ENCODE assay signal across 31 cellular contexts in the genomic region with DNA sequence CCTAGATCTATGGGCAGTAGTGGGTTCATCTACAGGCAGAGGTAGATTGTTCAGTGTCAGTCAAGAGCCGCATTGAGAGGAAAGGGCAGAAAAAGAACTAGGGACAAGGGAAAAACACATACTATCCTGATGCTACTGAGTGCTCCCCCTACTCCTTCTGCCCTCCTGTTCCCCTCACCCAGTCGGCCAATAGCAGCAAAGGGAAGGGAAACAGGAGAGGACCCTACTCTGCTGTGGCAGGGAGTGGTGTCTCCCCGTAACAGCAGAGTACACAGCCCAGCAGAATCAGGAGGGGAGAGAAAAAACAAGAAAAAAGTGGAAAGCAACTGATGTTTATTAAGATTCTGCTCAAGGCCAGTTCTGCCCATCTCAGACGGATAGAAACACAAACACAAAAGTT.
"Had no signal": no experiment of that assay in that cellular context is flagged by ENCODE, and none has a peak within 500 bp of the region (broad histone marks: within the 10 kb centered on the region; RNA-seq: fewer than 3 reads in every experiment).

No MANE protein-coding gene starts in this region.

- DNase-seq: activated CD4-positive, alpha-beta T cell treated with anti-CD3 and anti-CD28 coated beads for 48 hours; activated CD4-positive, alpha-beta T cell treated with anti-CD3 and anti-CD28 coated beads, Interleukin-2, amount 50 U/mL, for 1 hour; activated CD4-positive, alpha-beta T cell treated with anti-CD3 and anti-CD28 coated beads, Interleukin-2, amount 50 U/mL, for 48 hours; activated CD8-positive, alpha-beta memory T cell treated with anti-CD3 and anti-CD28 coated beads, Interleukin-2, amount 10 ng/mL, durations not matched to agents 7 days and 5 days; activated CD8-positive, alpha-beta memory T cell treated with anti-CD3 and anti-CD28 coated beads, Interleukin-2, amount 50 U/mL, for 4 hours; activated CD8-positive, alpha-beta T cell treated with anti-CD3 and anti-CD28 coated beads for 36 hours; activated effector memory CD4-positive, alpha-beta T cell treated with anti-CD3 and anti-CD28 coated beads, Interleukin-2, amount 50 U/mL, for 16 hours; activated naive CD4-positive, alpha-beta T cell treated with anti-CD3 and anti-CD28 coated beads for 36 hours; activated naive CD8-positive, alpha-beta T cell treated with anti-CD3 and anti-CD28 coated beads for 36 hours; activated naive CD8-positive, alpha-beta T cell treated with anti-CD3 and anti-CD28 coated beads, Interleukin-2, amount 50 U/mL, for 24 hours; activated T-cell treated with anti-CD3 and anti-CD28 coated beads, Interleukin-2, amount 50 U/mL, for 1 hour; activated T-cell treated with anti-CD3 and anti-CD28 coated beads, Interleukin-2, amount 50 U/mL, for 48 hours; adrenal gland; amygdala; cortex of kidney; dermis blood vessel endothelial cell; effector CD4-positive, alpha-beta T cell; effector memory CD8-positive, alpha-beta T cell; foreskin keratinocyte; heart right ventricle; T-helper 2 cell had no signal

- H3K4me1 Mint-ChIP-seq: activated naive CD4-positive, alpha-beta T cell treated with anti-CD3 and anti-CD28 coated beads, Interleukin-2, amount 50 U/mL, for 24 hours; activated naive CD8-positive, alpha-beta T cell treated with anti-CD3 and anti-CD28 coated beads for 36 hours; activated naive CD8-positive, alpha-beta T cell treated with anti-CD3 and anti-CD28 coated beads, Interleukin-2, amount 50 U/mL, for 24 hours; central memory CD8-positive, alpha-beta T cell had no signal

- H3K4me3 Mint-ChIP-seq: activated CD8-positive, alpha-beta memory T cell treated with anti-CD3 and anti-CD28 coated beads, Interleukin-2, amount 10 ng/mL, durations not matched to agents 7 days and 5 days; activated CD8-positive, alpha-beta T cell treated with anti-CD3 and anti-CD28 coated beads for 36 hours; activated naive CD4-positive, alpha-beta T cell treated with anti-CD3 and anti-CD28 coated beads for 36 hours; activated naive CD4-positive, alpha-beta T cell treated with anti-CD3 and anti-CD28 coated beads, Interleukin-2, amount 50 U/mL, for 24 hours; activated naive CD8-positive, alpha-beta T cell treated with anti-CD3 and anti-CD28 coated beads for 36 hours; activated naive CD8-positive, alpha-beta T cell treated with anti-CD3 and anti-CD28 coated beads, Interleukin-2, amount 50 U/mL, for 24 hours; activated T-helper 1 cell treated with anti-CD3 and anti-CD28 coated beads, Interleukin-12 subunit alpha, Interleukin-12 subunit beta, Interleukin-2, Interleukin-4 antibody, amounts not matched to agents 30 ng/mL and 10 ng/mL and 1 ng/mL, durations not matched to agents 14 hours and 24 hours and 36 hours; brain; central memory CD8-positive, alpha-beta T cell; effector memory CD8-positive, alpha-beta T cell had no signal

- H3K9me3 Mint-ChIP-seq: activated naive CD8-positive, alpha-beta T cell treated with anti-CD3 and anti-CD28 coated beads for 36 hours had no signal

- H3K27ac Mint-ChIP-seq: activated CD8-positive, alpha-beta memory T cell treated with anti-CD3 and anti-CD28 coated beads, Interleukin-2, amount 10 ng/mL, durations not matched to agents 7 days and 5 days; activated CD8-positive, alpha-beta T cell treated with anti-CD3 and anti-CD28 coated beads for 36 hours; activated naive CD4-positive, alpha-beta T cell treated with anti-CD3 and anti-CD28 coated beads for 36 hours; activated naive CD4-positive, alpha-beta T cell treated with anti-CD3 and anti-CD28 coated beads, Interleukin-2, amount 50 U/mL, for 24 hours; activated naive CD8-positive, alpha-beta T cell treated with anti-CD3 and anti-CD28 coated beads for 36 hours; activated naive CD8-positive, alpha-beta T cell treated with anti-CD3 and anti-CD28 coated beads, Interleukin-2, amount 50 U/mL, for 24 hours; activated T-helper 1 cell treated with anti-CD3 and anti-CD28 coated beads, Interleukin-12 subunit alpha, Interleukin-12 subunit beta, Interleukin-2, Interleukin-4 antibody, amounts not matched to agents 30 ng/mL and 10 ng/mL and 1 ng/mL, durations not matched to agents 14 hours and 24 hours and 36 hours; activated T-helper 2 cell treated with anti-CD3 and anti-CD28 coated beads, Interferon-gamma antibody, Interleukin-2, Interleukin-4, amounts not matched to agents 10 μg/mL and 5 μg/mL and 100 μg/mL, durations not matched to agents 14 hours and 24 hours and 36 hours; brain; effector memory CD8-positive, alpha-beta T cell had no signal

- H3K4me1 ChIP-seq: adrenal gland, ascending aorta, breast epithelium, foreskin keratinocyte, gastroesophageal sphincter had no signal

- H3K36me3 ChIP-seq: adrenal gland, ascending aorta, breast epithelium, cardiac muscle cell, gastroesophageal sphincter, heart right ventricle had no signal

- ATAC-seq: activated CD8-positive, alpha-beta memory T cell treated with anti-CD3 and anti-CD28 coated beads, Interleukin-2, amount 10 ng/mL, durations not matched to agents 7 days and 5 days; activated CD8-positive, alpha-beta T cell treated with anti-CD3 and anti-CD28 coated beads for 36 hours; activated naive CD8-positive, alpha-beta T cell treated with anti-CD3 and anti-CD28 coated beads, Interleukin-2, amount 50 U/mL, for 24 hours; effector memory CD8-positive, alpha-beta T cell; esophagus mucosa; foreskin keratinocyte; gastroesophageal sphincter; heart right ventricle had no signal

- H3K4me3 ChIP-seq: adrenal gland, ascending aorta, breast epithelium, cardiac muscle cell, gastroesophageal sphincter, heart right ventricle had no signal

- H3K27ac ChIP-seq: adrenal gland, ascending aorta, breast epithelium, cardiac muscle cell, foreskin keratinocyte, gastroesophageal sphincter, heart right ventricle had no signal

- H3K27me3 Mint-ChIP-seq: brain had no signal

- H3K9me3 ChIP-seq: adrenal gland had no signal

- H3K27me3 ChIP-seq: adrenal gland, ascending aorta, breast epithelium, cardiac muscle cell, foreskin keratinocyte, gastroesophageal sphincter, heart right ventricle had no signal

- H3K36me3 Mint-ChIP-seq: activated naive CD4-positive, alpha-beta T cell treated with anti-CD3 and anti-CD28 coated beads, Interleukin-2, amount 50 U/mL, for 24 hours; activated naive CD8-positive, alpha-beta T cell treated with anti-CD3 and anti-CD28 coated beads for 36 hours had no signal
